Comparison of ENCODE assay signal across 8 cellular contexts in the genomic region with DNA sequence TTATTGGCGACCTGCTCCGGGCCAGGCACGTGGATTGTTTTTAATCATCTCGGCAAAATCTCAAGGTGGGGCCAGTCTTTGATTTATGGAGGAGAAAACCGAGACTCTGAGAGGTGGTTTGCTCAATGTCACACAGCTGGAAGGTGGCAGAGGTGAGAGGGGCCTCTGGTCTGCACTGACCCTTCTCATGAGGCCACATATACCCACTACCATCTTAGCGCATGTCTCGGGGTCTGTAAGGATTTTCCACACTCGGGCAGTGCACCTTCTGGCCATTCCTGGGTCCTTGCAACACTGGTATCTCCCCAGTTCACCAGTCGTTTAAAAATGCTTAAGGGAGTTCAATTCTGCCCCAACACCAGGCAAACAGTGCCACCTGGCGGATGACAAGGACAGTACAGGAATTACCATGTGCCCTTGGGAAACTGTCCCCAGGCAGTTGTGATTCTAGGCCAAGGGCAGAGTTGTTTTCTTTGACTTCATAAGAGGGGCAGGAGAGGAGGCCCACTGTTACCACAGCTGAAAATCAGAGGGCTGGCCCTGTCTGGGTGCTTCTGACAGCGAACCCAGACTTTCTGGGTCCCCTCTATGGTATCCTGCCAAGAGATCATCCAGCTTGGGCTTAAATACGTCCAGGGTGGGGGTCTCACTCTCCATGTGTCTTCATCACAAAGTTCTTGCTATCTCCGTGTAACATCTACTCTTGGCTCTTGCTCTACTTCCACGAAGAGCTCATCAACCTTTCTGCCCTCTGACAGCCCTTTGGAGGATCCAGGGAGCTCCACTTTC.
DNase-seq lines count a peak whose midpoint lies in the region; ATAC-seq lines count a peak whose summit lies in the region.

No MANE protein-coding gene starts in this region.

- peak; percentile 40 for DNase-seq in CMK (ENCODE audit: low read depth)
- peak in 64 of 76 experiments; percentile 6 to 80 (median 52) for DNase-seq in HUDEP-2 (lab: John Stamatoyannopoulos, UW; ENCODE audit: unreplicated experiment in 76 of 76)
- peak; percentile 62 for DNase-seq in NOMO-1 treated with dmso at 0.1 percent for 144 hours (lab: John Stamatoyannopoulos, UW; ENCODE audit: unreplicated experiment)
- DNase-seq in activated CD8-positive, alpha-beta memory T cell treated with anti-CD3 and anti-CD28 coated beads for 48 hours (ENCODE audit: low read depth in 2 of 3, low spot score in 2 of 3): peak; percentile 38 to 67 (median 67)
- DNase-seq in epidermal melanocyte (ENCODE audit: insufficient read length, low spot score): peak; percentile 36
- DNase-seq in midbrain (lab: John Stamatoyannopoulos, UW): peak; percentile 81
- DNase-seq in stimulated activated CD8-positive, alpha-beta memory T cell treated with anti-CD3 and anti-CD28 coated beads, Interleukin-2, amount 100 ng/mL, for 48 hours (ENCODE audit: low read depth in 2 of 2): peak; percentile 59 to 61

- ATAC-seq in HG03175 (IDR thresholded peaks at IDR 0.05; ENCODE audit: unreplicated experiment): no peak
